8 cellular contexts compared by ENCODE assay signal in genomic region chr1:155086182-155086741, GRCh38. TPM values are rescaled to one million over a fixed set of nuclear protein-coding genes. Genes with fewer than 3 reads are reported as not detected.
DNase-seq lines count a peak whose midpoint lies in the region; ATAC-seq and TF ChIP-seq lines count a peak whose summit lies in the region.

No MANE protein-coding gene starts in this region.

- H3K4me1 ChIP-seq in OCI-LY3 (ENCODE audit: low read length) = peaks cover 25% of the 10 kb centered on the region
- peaks cover 0 to 30% of the 10 kb centered on the region in 2 donors for H3K4me1 ChIP-seq in esophagus (ENCODE audit: control insufficient read depth in 2 of 2, insufficient read depth in 2 of 2, low read length in 1 of 2)
- peaks cover 53% of the 10 kb centered on the region for H3K4me1 ChIP-seq in suprapubic skin

- H3K27me3 Mint-ChIP-seq in neural crest cell (ENCODE audit: low read depth) = peaks cover 42% of the 10 kb centered on the region

- no peaks in the 10 kb centered on the region for H4K20me1 ChIP-seq in OCI-LY3 (ENCODE audit: insufficient read depth, low read length)

- ATAC-seq in GM21423 (IDR thresholded peaks at IDR 0.05; ENCODE audit: unreplicated experiment) = no peak

- 18 to 19% methylated on average over 18 to 21 of the region's 21 CpGs for WGBS in esophagus, 2 donors
- 0% methylated on average over 1 of the region's 21 CpGs for WGBS in suprapubic skin

- peak overlapping the region; percentile 85 for H3K4me3 ChIP-seq in OCI-LY3 (ENCODE audit: low read length)
- no peak overlapping the region for H3K4me3 ChIP-seq in esophagus (ENCODE audit: low read depth in 1 of 2, low read length in 2 of 2)
- H3K4me3 ChIP-seq in suprapubic skin = peak overlapping the region; percentile 61

- DNase-seq in AG20443 (ENCODE audit: low spot score) (peak; percentile 80), H4 (ENCODE audit: low spot score) (peak; percentile 41), activated T-cell treated with anti-CD3 and anti-CD28 coated beads for 4 hours (peak; percentile 64), neural crest cell (ENCODE audit: low read depth, low spot score) (peak; percentile 83), suprapubic skin (ENCODE audit: low spot score in 2 of 2) (peak in 1 of 2 donors; percentile 89)

- H2AFZ ChIP-seq in OCI-LY3 (ENCODE audit: low read depth, low read length) = peak overlapping the region; percentile 84; the same call in 1 of the 2 replicates

- H3K36me3 ChIP-seq in OCI-LY3 (replicated peaks; ENCODE audit: low read depth, low read length) = peaks cover 3% of the 10 kb centered on the region
- peaks cover 0 to 2% of the 10 kb centered on the region in 2 donors for H3K36me3 ChIP-seq in esophagus (ENCODE audit: control insufficient read depth in 2 of 2, insufficient read depth in 2 of 2, low read length in 1 of 2)
- no peaks in the 10 kb centered on the region for H3K36me3 ChIP-seq in suprapubic skin

- no peaks in the 10 kb centered on the region for H3K9me3 Mint-ChIP-seq in neural crest cell

- no peak for TF ChIP-seq EP300 in suprapubic skin (IDR thresholded peaks at IDR 0.05)

- H3K27ac ChIP-seq in OCI-LY3 (ENCODE audit: low read length) (no peak overlapping the region), esophagus (ENCODE audit: low read depth in 2 of 2, low read length in 1 of 2) (peak overlapping the region; percentile 96 to 97), suprapubic skin (peak overlapping the region; percentile 86)

- H3K27me3 ChIP-seq in OCI-LY3 (ENCODE audit: low read depth, low read length) (peaks cover 5% of the 10 kb centered on the region), esophagus (ENCODE audit: control insufficient read depth in 1 of 2, insufficient read depth in 2 of 2, low read length in 2 of 2) (peaks cover 0 to 3% of the 10 kb centered on the region in 2 donors), suprapubic skin (peaks cover 31% of the 10 kb centered on the region)

- H3K79me2 ChIP-seq in OCI-LY3 (ENCODE audit: low read length) = no peaks in the 10 kb centered on the region

- peak overlapping the region; percentile 63 for H3K9ac ChIP-seq in OCI-LY3 (ENCODE audit: low read length)

- H3K9me3 ChIP-seq in OCI-LY3 (ENCODE audit: insufficient read depth, low read length) (no peaks in the 10 kb centered on the region), esophagus (ENCODE audit: control insufficient read depth in 2 of 2, insufficient read depth in 1 of 2, low read depth in 1 of 2, low read length in 1 of 2) (no peaks in the 10 kb centered on the region), suprapubic skin (no peaks in the 10 kb centered on the region)

- TF ChIP-seq CTCF in OCI-LY3 (IDR thresholded peaks at IDR 0.05; ENCODE audit: low read depth, low read length) (peak; percentile 90), neural crest cell (conservative IDR thresholded peaks at IDR 0.05) (peak; percentile 98), suprapubic skin (IDR thresholded peaks at IDR 0.05) (peak; percentile 94 to 100)

- no peak overlapping the region for H3K27ac Mint-ChIP-seq in neural crest cell (ENCODE audit: unreplicated experiment)

- no peaks in the 10 kb centered on the region for H3K36me3 Mint-ChIP-seq in neural crest cell (ENCODE audit: low read depth)

- peak overlapping the region; percentile 73 for H3K4me3 Mint-ChIP-seq in neural crest cell

- peaks cover 34% of the 10 kb centered on the region for H3K4me1 Mint-ChIP-seq in neural crest cell

- peak overlapping the region; percentile 79 for H3K4me2 ChIP-seq in OCI-LY3 (ENCODE audit: low read length)

- TF ChIP-seq POLR2A in suprapubic skin (IDR thresholded peaks at IDR 0.05) = no peak

RNA-seq across cellular contexts. Expression of gene EFNA3, which starts 7.6 kb away (rescaled TPM):
- total RNA-seq in H4 (2014; rRNA removed; shearing (Covaris generic)) = 7.5 and 9.5 TPM in 2 replicates
- 10 to 100 TPM; 16.3 to 21.7 TPM for polyA plus RNA-seq in esophagus
- total RNA-seq in neural crest cell (5.6 and 6.6 TPM in 2 replicates), suprapubic skin (100 to 1,000 TPM in 1 of 4 donors, 10 to 100 TPM in 3; 28.8 to 104 (median 77.6) TPM)

RNA-seq across cellular contexts. Expression of gene EFNA4, which starts 22.7 kb away (rescaled TPM):
- 24.4 and 26.9 TPM in 2 replicates for total RNA-seq in H4 (2014; rRNA removed; shearing (Covaris generic))
- polyA plus RNA-seq in esophagus = 10 to 100 TPM; 14.7 to 16.2 TPM
- total RNA-seq in neural crest cell (26.4 and 28.5 TPM in 2 replicates), suprapubic skin (10 to 100 TPM; 22.4 to 44.2 (median 28.7) TPM)

RNA-seq across cellular contexts. Expression of gene ADAM15, which starts 35.1 kb away (rescaled TPM):
- 51.8 and 64.3 TPM in 2 replicates for total RNA-seq in H4 (2014; rRNA removed; shearing (Covaris generic))
- 100 to 1,000 TPM; 122 to 222 TPM for polyA plus RNA-seq in esophagus
- total RNA-seq in neural crest cell (82.2 and 85.1 TPM in 2 replicates), suprapubic skin (100 to 1,000 TPM; 304 to 327 (median 321) TPM)

RNA-seq across cellular contexts. Expression of gene EFNA1, which starts 41.4 kb away (rescaled TPM):
- total RNA-seq in H4 (2014; rRNA removed; shearing (Covaris generic)) = 14.6 and 28.0 TPM in 2 replicates
- polyA plus RNA-seq in esophagus = 10 to 100 TPM; 32.9 to 48.1 TPM
- total RNA-seq in neural crest cell (0.50 and 0.77 TPM in 2 replicates), suprapubic skin (100 to 1,000 TPM in 3 of 4 donors, 10 to 100 TPM in 1; 88.9 to 198 (median 120) TPM)

RNA-seq across cellular contexts. Expression of gene SLC50A1, which starts 49.4 kb away (rescaled TPM):
- total RNA-seq in H4 (2014; rRNA removed; shearing (Covaris generic)) = 35.8 and 40.5 TPM in 2 replicates
- polyA plus RNA-seq in esophagus = 10 to 100 TPM; 41.0 to 51.5 TPM
- total RNA-seq in neural crest cell (23.2 and 25.1 TPM in 2 replicates), suprapubic skin (10 to 100 TPM; 27.9 to 56.1 (median 32.6) TPM)

Comparison
In these comparisons a context has a peak if more than half of its experiments do, and no peak if none do; other contexts are left out.
1. H3K4me3 ChIP-seq: peak in OCI-LY3 (single experiment) and suprapubic skin (single experiment); none in esophagus (0 of 2).
2. Peak in every context shown above with its lines, with median percentiles within 50 percentile points of each other: CTCF ChIP-seq.